ENCODE assay signal across 1 cellular context in the genomic region with DNA sequence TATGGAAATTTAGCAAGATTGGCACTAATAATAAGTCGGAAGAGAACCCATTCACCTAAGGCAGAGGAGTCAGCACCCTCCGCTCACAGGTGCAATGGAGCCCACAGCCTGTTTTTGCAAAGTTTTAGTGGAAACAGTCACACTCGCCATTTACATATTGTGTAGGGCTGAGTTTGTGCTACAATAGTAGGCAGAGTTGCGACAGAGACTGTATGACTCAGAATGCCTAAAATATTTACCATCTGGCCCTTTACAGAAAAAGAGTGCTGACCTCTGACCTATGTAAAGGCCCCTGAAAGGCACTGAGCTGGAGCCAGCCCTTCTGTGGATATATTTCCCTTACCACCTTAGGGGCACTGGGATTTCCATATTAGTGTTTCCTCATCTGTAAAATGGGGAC.
A peak's percentile ranks its signal among the peaks of the same experiment; 100 is the strongest.
TF ChIP-seq lines count a peak whose summit lies in the region.

No MANE protein-coding gene starts in this region.

TF ChIP-seq in HepG2, 621 proteins besides CTCF, POLR2A, EP300 and RAD21 (continued from another document):
- no peak for TF ChIP-seq AHDC1 (CRISPR knock-in tag; IDR thresholded peaks at IDR 0.05; ENCODE audit: borderline replicate concordance)
- peak; percentile 79 for TF ChIP-seq NR2F6 (IDR thresholded peaks at IDR 0.05)
- TF ChIP-seq NR2F6 (CRISPR knock-in tag; IDR thresholded peaks at IDR 0.05), result peak; percentile 67
- TF ChIP-seq CEBPB (IDR thresholded peaks at IDR 0.05; ENCODE audit: borderline replicate concordance, low read depth, low read length), result peak; percentile 66; the same call in 1 of the 2 replicates
- no peak for TF ChIP-seq ZFP90 (CRISPR knock-in tag; IDR thresholded peaks at IDR 0.05; ENCODE audit: borderline replicate concordance)
- no peak for TF ChIP-seq ZNF138 (CRISPR knock-in tag; IDR thresholded peaks at IDR 0.05; ENCODE audit: low read depth)
- 0 out of 2 replicates have a peak, but pooled peaks have one; percentile 49 for TF ChIP-seq JUND (CRISPR knock-in tag; IDR thresholded peaks at IDR 0.05)
- no peak for TF ChIP-seq FUBP1 (CRISPR knock-in tag; IDR thresholded peaks at IDR 0.05; ENCODE audit: borderline replicate concordance)
- TF ChIP-seq NR2C2 (CRISPR knock-in tag; IDR thresholded peaks at IDR 0.05; ENCODE audit: borderline replicate concordance), result peak; percentile 63
- 0 out of 2 replicates have a peak, but pooled peaks have one; percentile 17 for TF ChIP-seq ZNF629 (CRISPR knock-in tag; conservative IDR thresholded peaks at IDR 0.05)
- TF ChIP-seq NR2F1 (CRISPR knock-in tag; IDR thresholded peaks at IDR 0.05), result peak; percentile 43 to 45; a peak in 2 of 4 replicates
- TF ChIP-seq MXD4 (CRISPR knock-in tag; IDR thresholded peaks at IDR 0.05), result no peak
- TF ChIP-seq FOSL2 (CRISPR knock-in tag; IDR thresholded peaks at IDR 0.05), result peak; percentile 89
- TF ChIP-seq NCOA1 (CRISPR knock-in tag; IDR thresholded peaks at IDR 0.05), result no peak
- no peak for TF ChIP-seq GLI4 (CRISPR knock-in tag; IDR thresholded peaks at IDR 0.05; ENCODE audit: borderline replicate concordance)
- TF ChIP-seq KMT2B (CRISPR knock-in tag; IDR thresholded peaks at IDR 0.05), result no peak
- TF ChIP-seq ZNF558 (CRISPR knock-in tag; IDR thresholded peaks at IDR 0.05; ENCODE audit: borderline replicate concordance), result no peak
